15 cellular contexts compared by ENCODE assay signal in genomic region chrX:131578735-131579367, GRCh38. TPM values are rescaled to one million over a fixed set of nuclear protein-coding genes. Genes with fewer than 3 reads are reported as not detected.
"Had no signal": no experiment of that assay in that cellular context is flagged by ENCODE, and none has a peak within 500 bp of the region (broad histone marks: within the 10 kb centered on the region; RNA-seq: fewer than 3 reads in every experiment).

No MANE protein-coding gene starts in this region.

RNA-seq across cellular contexts. Expression of gene OR13H1, which starts 35.0 kb away (rescaled TPM):
- total RNA-seq: activated CD4-positive, alpha-beta memory T cell treated with anti-CD3 and anti-CD28 coated beads, Interleukin-2, amount 10 ng/mL, durations not matched to agents 7 days and 5 days; activated CD4-positive, alpha-beta T cell treated with anti-CD3 and anti-CD28 coated beads for 36 hours; cerebellum; dermis microvascular lymphatic vessel endothelial cell; esophagus squamous epithelium; foreskin keratinocyte; left cardiac atrium; lower lobe of right lung; mononuclear cell; naive thymus-derived CD4-positive, alpha-beta T cell; osteoblast; sigmoid colon; T-cell; transverse colon had no signal
- polyA plus RNA-seq: foreskin keratinocyte; immature natural killer cell; naive thymus-derived CD4-positive, alpha-beta T cell; sigmoid colon had no signal
